Comparison of ENCODE assay signal across 17 cellular contexts in genomic region chr20:36548006-36548315, GRCh38. TPM values are rescaled to one million over a fixed set of nuclear protein-coding genes. Genes with fewer than 3 reads are reported as not detected.
DNase-seq lines count a peak whose midpoint lies in the region; ATAC-seq and TF ChIP-seq lines count a peak whose summit lies in the region.
"Had no signal": no experiment of that assay in that cellular context is flagged by ENCODE, and none has a peak within 500 bp of the region (broad histone marks: within the 10 kb centered on the region; RNA-seq: fewer than 3 reads in every experiment).

No MANE protein-coding gene starts in this region.

- H3K79me2 ChIP-seq in OCI-LY3 (ENCODE audit: low read length): no peaks in the 10 kb centered on the region; the same call in 1 of the 2 replicates

- intact Hi-C loops in activated CD8-positive, alpha-beta T cell treated with anti-CD3 and anti-CD28 coated beads for 36 hours (cut with micrococcal nuclease): no loop called here
- intact Hi-C loops in lower lobe of right lung (cut with DNase I): no loop called here

- 0 out of 2 replicates have a peak, but pooled peaks cover 9% of the 10 kb centered on the region for H4K20me1 ChIP-seq in OCI-LY3 (ENCODE audit: insufficient read depth, low read length)
- H4K20me1 ChIP-seq: BLaER1 treated with 17β-estradiol and CSF1 and Interleukin-3, amounts not matched to agents 10 nM and 100 nM had no signal

- H3K27me3 Mint-ChIP-seq in activated CD8-positive, alpha-beta T cell treated with anti-CD3 and anti-CD28 coated beads for 36 hours: no peaks in the 10 kb centered on the region
- H3K27me3 Mint-ChIP-seq in activated CD8-positive, alpha-beta T cell treated with anti-CD3 and anti-CD28 coated beads, Interleukin-2, amount 10 ng/mL, durations not matched to agents 7 days and 5 days (ENCODE audit: low read depth): no peaks in the 10 kb centered on the region
- H3K27me3 Mint-ChIP-seq: activated CD8-positive, alpha-beta memory T cell treated with anti-CD3 and anti-CD28 coated beads, Interleukin-2, amount 10 ng/mL, durations not matched to agents 7 days and 5 days; IgD-negative memory B cell had no signal

- no peak overlapping the region for H3K4me3 Mint-ChIP-seq in activated CD8-positive, alpha-beta T cell treated with anti-CD3 and anti-CD28 coated beads for 36 hours
- H3K4me3 Mint-ChIP-seq in activated CD8-positive, alpha-beta T cell treated with anti-CD3 and anti-CD28 coated beads, Interleukin-2, amount 10 ng/mL, durations not matched to agents 7 days and 5 days: no peak overlapping the region
- H3K4me3 Mint-ChIP-seq: activated CD8-positive, alpha-beta memory T cell treated with anti-CD3 and anti-CD28 coated beads, Interleukin-2, amount 10 ng/mL, durations not matched to agents 7 days and 5 days; IgD-negative memory B cell; T-helper 1 cell treated with Interleukin-12 subunit alpha and Interleukin-12 subunit beta and Interleukin-4 antibody, amounts not matched to agents 30 μg/mL and 1 μg/mL, for 36 hours had no signal

- H3K27me3 ChIP-seq in OCI-LY3 (ENCODE audit: low read depth, low read length): no peaks in the 10 kb centered on the region
- no peaks in the 10 kb centered on the region for H3K27me3 ChIP-seq in stomach smooth muscle (ENCODE audit: control insufficient read depth in 1 of 2, insufficient read depth in 2 of 2, low read length in 2 of 2)
- no peaks in the 10 kb centered on the region for H3K27me3 ChIP-seq in lower lobe of right lung (ENCODE audit: low read depth)
- H3K27me3 ChIP-seq: BLaER1 treated with 17β-estradiol and CSF1 and Interleukin-3, amounts not matched to agents 10 nM and 100 nM had no signal

- H3K9me3 Mint-ChIP-seq in activated CD8-positive, alpha-beta T cell treated with anti-CD3 and anti-CD28 coated beads for 36 hours: no peaks in the 10 kb centered on the region
- H3K9me3 Mint-ChIP-seq in activated CD8-positive, alpha-beta T cell treated with anti-CD3 and anti-CD28 coated beads, Interleukin-2, amount 10 ng/mL, durations not matched to agents 7 days and 5 days (ENCODE audit: insufficient read depth): no peaks in the 10 kb centered on the region
- H3K9me3 Mint-ChIP-seq: IgD-negative memory B cell; T-helper 1 cell treated with Interleukin-12 subunit alpha and Interleukin-12 subunit beta and Interleukin-4 antibody, amounts not matched to agents 30 μg/mL and 1 μg/mL, for 36 hours had no signal

- CTCF ChIA-PET in activated CD8-positive, alpha-beta T cell treated with anti-CD3 and anti-CD28 coated beads for 36 hours (lab: Charles Lee): interaction anchor here (1.6 kb wide), 1 partner anchor 10 kb away, joined by 4 read pairs; no protein-coding TSS in a partner anchor
- CTCF ChIA-PET in activated CD8-positive, alpha-beta T cell treated with anti-CD3 and anti-CD28 coated beads, Interleukin-2, amount 10 ng/mL, durations not matched to agents 7 days and 5 days (lab: Charles Lee): no interaction called here

- no peaks in the 10 kb centered on the region for H3K36me3 Mint-ChIP-seq in activated CD8-positive, alpha-beta T cell treated with anti-CD3 and anti-CD28 coated beads for 36 hours (ENCODE audit: low read depth)
- H3K36me3 Mint-ChIP-seq in activated CD8-positive, alpha-beta T cell treated with anti-CD3 and anti-CD28 coated beads, Interleukin-2, amount 10 ng/mL, durations not matched to agents 7 days and 5 days (ENCODE audit: low read depth): no peaks in the 10 kb centered on the region
- H3K36me3 Mint-ChIP-seq: activated CD8-positive, alpha-beta memory T cell treated with anti-CD3 and anti-CD28 coated beads, Interleukin-2, amount 10 ng/mL, durations not matched to agents 7 days and 5 days; IgD-negative memory B cell had no signal

- H3K4me3 ChIP-seq in OCI-LY3 (ENCODE audit: low read length) (no peak overlapping the region), fibroblast of the aortic adventitia (ENCODE audit: low read depth, low read length) (no peak overlapping the region), stomach smooth muscle (ENCODE audit: low read length in 2 of 2) (peak overlapping the region in 1 of 2 donors; percentile 22), lower lobe of right lung (no peak overlapping the region)
- H3K4me3 ChIP-seq: BLaER1 treated with 17β-estradiol and CSF1 and Interleukin-3, amounts not matched to agents 10 nM and 100 nM; mucosa of descending colon had no signal

- H2AFZ ChIP-seq in OCI-LY3 (ENCODE audit: low read depth, low read length): no peak overlapping the region

- no peak for TF ChIP-seq CTCF in activated CD8-positive, alpha-beta T cell treated with anti-CD3 and anti-CD28 coated beads for 36 hours (IDR thresholded peaks at IDR 0.05)
- TF ChIP-seq CTCF in OCI-LY3 (IDR thresholded peaks at IDR 0.05; ENCODE audit: low read depth, low read length): peak; percentile 31
- peak; percentile 9 for TF ChIP-seq CTCF in fibroblast of the aortic adventitia (IDR thresholded peaks at IDR 0.05; ENCODE audit: insufficient read depth, low read length)
- no peak for TF ChIP-seq CTCF in lower lobe of right lung (IDR thresholded peaks at IDR 0.05)

- POLR2A ChIA-PET in activated CD8-positive, alpha-beta T cell treated with anti-CD3 and anti-CD28 coated beads for 36 hours (lab: Charles Lee): interaction anchor here (1.4 kb wide), 1 partner anchor 62 kb away, joined by 3 read pairs; no protein-coding TSS in a partner anchor
- POLR2A ChIA-PET in activated CD8-positive, alpha-beta T cell treated with anti-CD3 and anti-CD28 coated beads, Interleukin-2, amount 10 ng/mL, durations not matched to agents 7 days and 5 days (lab: Charles Lee): interaction anchor here (0.7 kb wide), 1 partner anchor 46 kb away, joined by 3 read pairs; no protein-coding TSS in a partner anchor

- H3K9me3 ChIP-seq in OCI-LY3 (ENCODE audit: insufficient read depth, low read length): no peaks in the 10 kb centered on the region
- H3K9me3 ChIP-seq in stomach smooth muscle (ENCODE audit: control insufficient read depth in 2 of 2, low read length in 2 of 2): no peaks in the 10 kb centered on the region
- no peaks in the 10 kb centered on the region for H3K9me3 ChIP-seq in lower lobe of right lung
- H3K9me3 ChIP-seq: BLaER1 treated with 17β-estradiol and CSF1 and Interleukin-3, amounts not matched to agents 10 nM and 100 nM; mucosa of descending colon had no signal

- no peak overlapping the region for H3K27ac ChIP-seq in OCI-LY3 (ENCODE audit: low read length)
- H3K27ac ChIP-seq in stomach smooth muscle (ENCODE audit: low read length): peak overlapping the region; percentile 100
- H3K27ac ChIP-seq in lower lobe of right lung: no peak overlapping the region
- H3K27ac ChIP-seq: BLaER1 treated with 17β-estradiol and CSF1 and Interleukin-3, amounts not matched to agents 10 nM and 100 nM had no signal

- no peaks in the 10 kb centered on the region for H3K36me3 ChIP-seq in OCI-LY3 (replicated peaks; ENCODE audit: low read depth, low read length)
- H3K36me3 ChIP-seq in stomach smooth muscle (ENCODE audit: control insufficient read depth in 2 of 2, insufficient read depth in 2 of 2, low read length in 2 of 2): peaks cover 42 to 43% of the 10 kb centered on the region in 2 donors
- peaks cover 39% of the 10 kb centered on the region for H3K36me3 ChIP-seq in lower lobe of right lung
- H3K36me3 ChIP-seq: BLaER1 treated with 17β-estradiol and CSF1 and Interleukin-3, amounts not matched to agents 10 nM and 100 nM had no signal

- DNase-seq in activated CD8-positive, alpha-beta T cell treated with anti-CD3 and anti-CD28 coated beads for 36 hours: peak; percentile 20
- DNase-seq in activated CD8-positive, alpha-beta T cell treated with anti-CD3 and anti-CD28 coated beads, Interleukin-2, amount 10 ng/mL, durations not matched to agents 7 days and 5 days: no peak
- DNase-seq in fibroblast of the aortic adventitia (ENCODE audit: low read depth) (no peak), lower lobe of right lung (no peak), superior temporal gyrus (ENCODE audit: extremely low spot score) (no peak)
- no peak for DNase-seq in central memory CD4-positive, alpha-beta T cell
- DNase-seq: activated CD8-positive, alpha-beta memory T cell treated with anti-CD3 and anti-CD28 coated beads, Interleukin-2, amount 10 ng/mL, durations not matched to agents 7 days and 5 days; effector CD8-positive, alpha-beta T cell; mucosa of descending colon; NCI-H1436 treated with DMSO at 0.1 percent for 48 hours; NK-92 treated with Interleukin-12 subunit alpha and Interleukin-12 subunit beta, amount 100 ng/mL, for 24 hours; trophoblast cell had no signal

- no peak for ATAC-seq in activated CD8-positive, alpha-beta T cell treated with anti-CD3 and anti-CD28 coated beads for 36 hours
- no peak for ATAC-seq in activated CD8-positive, alpha-beta T cell treated with anti-CD3 and anti-CD28 coated beads, Interleukin-2, amount 10 ng/mL, durations not matched to agents 7 days and 5 days
- ATAC-seq in lower lobe of right lung: no peak
- ATAC-seq: activated CD8-positive, alpha-beta memory T cell treated with anti-CD3 and anti-CD28 coated beads, Interleukin-2, amount 10 ng/mL, durations not matched to agents 7 days and 5 days; mucosa of descending colon had no signal

- no peak overlapping the region for H3K9ac ChIP-seq in OCI-LY3 (ENCODE audit: low read length)
- no peak overlapping the region for H3K9ac ChIP-seq in stomach smooth muscle (ENCODE audit: low read length in 2 of 2)
- H3K9ac ChIP-seq: BLaER1 treated with 17β-estradiol and CSF1 and Interleukin-3, amounts not matched to agents 10 nM and 100 nM had no signal

- H3K4me1 Mint-ChIP-seq in activated CD8-positive, alpha-beta T cell treated with anti-CD3 and anti-CD28 coated beads for 36 hours (ENCODE audit: low read depth): no peaks in the 10 kb centered on the region
- peaks cover 4% of the 10 kb centered on the region for H3K4me1 Mint-ChIP-seq in activated CD8-positive, alpha-beta T cell treated with anti-CD3 and anti-CD28 coated beads, Interleukin-2, amount 10 ng/mL, durations not matched to agents 7 days and 5 days (ENCODE audit: low read depth)
- H3K4me1 Mint-ChIP-seq: activated CD8-positive, alpha-beta memory T cell treated with anti-CD3 and anti-CD28 coated beads, Interleukin-2, amount 10 ng/mL, durations not matched to agents 7 days and 5 days had no signal

- peaks cover 10% of the 10 kb centered on the region; the same call in 1 of the 2 replicates for H3K4me1 ChIP-seq in OCI-LY3 (ENCODE audit: low read length)
- H3K4me1 ChIP-seq in stomach smooth muscle (ENCODE audit: control insufficient read depth, insufficient read depth, low read length): peaks cover 73% of the 10 kb centered on the region
- H3K4me1 ChIP-seq in lower lobe of right lung: peaks cover 20% of the 10 kb centered on the region

- no peak overlapping the region for H3K4me2 ChIP-seq in OCI-LY3 (ENCODE audit: low read length)
- H3K4me2 ChIP-seq: BLaER1 treated with 17β-estradiol and CSF1 and Interleukin-3, amounts not matched to agents 10 nM and 100 nM had no signal

- no peak overlapping the region for H3K27ac Mint-ChIP-seq in activated CD8-positive, alpha-beta T cell treated with anti-CD3 and anti-CD28 coated beads for 36 hours
- H3K27ac Mint-ChIP-seq in activated CD8-positive, alpha-beta T cell treated with anti-CD3 and anti-CD28 coated beads, Interleukin-2, amount 10 ng/mL, durations not matched to agents 7 days and 5 days: no peak overlapping the region
- H3K27ac Mint-ChIP-seq: activated CD8-positive, alpha-beta memory T cell treated with anti-CD3 and anti-CD28 coated beads, Interleukin-2, amount 10 ng/mL, durations not matched to agents 7 days and 5 days; IgD-negative memory B cell; T-helper 1 cell treated with Interleukin-12 subunit alpha and Interleukin-12 subunit beta and Interleukin-4 antibody, amounts not matched to agents 30 μg/mL and 1 μg/mL, for 36 hours had no signal

RNA-seq across cellular contexts. Expression of gene MYL9, which starts 6.6 kb away (rescaled TPM):
- not detected for total RNA-seq in activated CD8-positive, alpha-beta T cell treated with anti-CD3 and anti-CD28 coated beads for 36 hours
- under 1 TPM; 0.18 to 0.31 TPM for total RNA-seq in activated CD8-positive, alpha-beta T cell treated with anti-CD3 and anti-CD28 coated beads, Interleukin-2, amount 10 ng/mL, durations not matched to agents 7 days and 5 days
- total RNA-seq in fibroblast of the aortic adventitia (ENCODE audit: low replicate concordance) (43.6 and 50.0 TPM in 2 replicates), lower lobe of right lung (274 TPM)

RNA-seq across cellular contexts. Expression of gene TGIF2, which starts 25.4 kb away (rescaled TPM):
- total RNA-seq in activated CD8-positive, alpha-beta T cell treated with anti-CD3 and anti-CD28 coated beads for 36 hours: 10 to 100 TPM; 55.3 to 56.8 TPM
- 10 to 100 TPM; 29.2 to 32.9 TPM for total RNA-seq in activated CD8-positive, alpha-beta T cell treated with anti-CD3 and anti-CD28 coated beads, Interleukin-2, amount 10 ng/mL, durations not matched to agents 7 days and 5 days
- total RNA-seq in fibroblast of the aortic adventitia (ENCODE audit: low replicate concordance): 3.1 and 4.8 TPM in 2 replicates
- total RNA-seq in lower lobe of right lung: 12.4 TPM

RNA-seq across cellular contexts. Expression of gene RAB5IF, which starts 57.6 kb away (rescaled TPM):
- total RNA-seq in activated CD8-positive, alpha-beta T cell treated with anti-CD3 and anti-CD28 coated beads for 36 hours: 10 to 100 TPM; 74.5 to 77.1 TPM
- 100 to 1,000 TPM; 108 to 109 TPM for total RNA-seq in activated CD8-positive, alpha-beta T cell treated with anti-CD3 and anti-CD28 coated beads, Interleukin-2, amount 10 ng/mL, durations not matched to agents 7 days and 5 days
- total RNA-seq in fibroblast of the aortic adventitia (ENCODE audit: low replicate concordance): 30.3 and 59.1 TPM in 2 replicates
- total RNA-seq in lower lobe of right lung: 100.0 TPM

Comparison
In these comparisons a context has a peak if more than half of its experiments do, and no peak if none do; other contexts are left out.
1. CTCF ChIP-seq: peak in OCI-LY3 (single experiment) and fibroblast of the aortic adventitia (single experiment); none in activated CD8-positive, alpha-beta T cell treated with anti-CD3 and anti-CD28 coated beads for 36 hours (single experiment) and lower lobe of right lung (single experiment).
2. RNA of gene MYL9, which starts 6.6 kb away (total RNA-seq): 274 TPM in lower lobe of right lung (single experiment) and 43.6 to 50.0 TPM in fibroblast of the aortic adventitia; 0.18 to 0.31 TPM in activated CD8-positive, alpha-beta T cell treated with anti-CD3 and anti-CD28 coated beads, Interleukin-2, amount 10 ng/mL, durations not matched to agents 7 days and 5 days and not detected in activated CD8-positive, alpha-beta T cell treated with anti-CD3 and anti-CD28 coated beads for 36 hours; every median in the first group is over 10 times any median in the second.